7 cellular contexts compared by ENCODE assay signal in the genomic region with DNA sequence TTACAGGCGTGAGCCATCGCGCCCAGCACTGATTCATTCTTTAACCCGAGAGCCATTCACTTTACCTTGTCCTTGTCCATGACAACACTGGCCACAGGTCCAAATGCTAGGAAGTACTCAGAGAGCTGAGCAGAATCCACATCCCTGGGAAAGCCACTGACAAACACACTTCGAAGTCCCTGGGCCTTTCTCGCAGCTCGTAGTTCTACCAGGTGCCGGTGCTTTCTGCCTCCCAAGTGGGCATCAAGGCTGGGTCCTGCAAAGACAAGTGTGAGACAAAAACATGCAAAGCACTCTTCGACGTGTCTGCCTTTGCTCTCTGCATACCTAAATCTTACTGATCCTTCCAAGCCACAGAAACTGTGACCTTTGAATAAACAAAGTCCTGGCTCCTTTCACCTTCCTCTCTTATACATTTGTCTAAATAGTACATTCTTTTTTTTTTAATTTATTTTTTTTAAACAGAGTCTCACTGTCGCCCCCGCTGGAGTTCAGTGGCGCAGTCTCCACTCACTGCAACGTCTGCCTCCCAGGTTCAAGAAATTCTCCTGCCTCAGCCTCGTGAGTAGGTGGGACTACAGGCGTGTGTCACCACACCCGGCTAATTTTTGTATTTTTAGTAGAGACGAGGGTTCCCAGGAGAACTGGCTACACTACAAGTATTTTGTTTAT. TPM values are rescaled to one million over a fixed set of nuclear protein-coding genes. Genes with fewer than 3 reads are reported as not detected.
DNase-seq lines count a peak whose midpoint lies in the region; ATAC-seq and TF ChIP-seq lines count a peak whose summit lies in the region.

No MANE protein-coding gene starts in this region.

- H3K4me1 Mint-ChIP-seq in Calu3 (ENCODE audit: low read depth, unreplicated experiment): no peaks in the 10 kb centered on the region
- H3K4me1 Mint-ChIP-seq in activated naive CD8-positive, alpha-beta T cell treated with anti-CD3 and anti-CD28 coated beads, Interleukin-2, amount 50 U/mL, for 24 hours: peaks cover 59% of the 10 kb centered on the region
- peaks cover 16 to 56% (median 41%) of the 10 kb centered on the region in 4 donors for H3K4me1 Mint-ChIP-seq in naive thymus-derived CD8-positive, alpha-beta T cell

- intact Hi-C loops in Calu3 (cut with micrococcal nuclease; ENCODE audit: unreplicated experiment): no loop called here

- peaks cover 46% of the 10 kb centered on the region for H3K36me3 Mint-ChIP-seq in Calu3 (ENCODE audit: insufficient read depth, unreplicated experiment)
- peaks cover 39% of the 10 kb centered on the region for H3K36me3 Mint-ChIP-seq in activated naive CD8-positive, alpha-beta T cell treated with anti-CD3 and anti-CD28 coated beads, Interleukin-2, amount 50 U/mL, for 24 hours (ENCODE audit: low read depth)
- peaks cover 0 to 52% (median 10%) of the 10 kb centered on the region in 3 donors for H3K36me3 Mint-ChIP-seq in naive thymus-derived CD8-positive, alpha-beta T cell

- H3K27ac Mint-ChIP-seq in Calu3 (ENCODE audit: unreplicated experiment): no peak overlapping the region
- peak overlapping the region; percentile 92 for H3K27ac Mint-ChIP-seq in activated naive CD8-positive, alpha-beta T cell treated with anti-CD3 and anti-CD28 coated beads, Interleukin-2, amount 50 U/mL, for 24 hours
- peak overlapping the region in 7 of 10 donors; percentile 8 to 99 (median 79) for H3K27ac Mint-ChIP-seq in naive thymus-derived CD8-positive, alpha-beta T cell

- no peaks in the 10 kb centered on the region for H3K27me3 Mint-ChIP-seq in Calu3 (ENCODE audit: unreplicated experiment)
- H3K27me3 Mint-ChIP-seq in activated naive CD8-positive, alpha-beta T cell treated with anti-CD3 and anti-CD28 coated beads, Interleukin-2, amount 50 U/mL, for 24 hours: peaks cover 4% of the 10 kb centered on the region
- H3K27me3 Mint-ChIP-seq in naive thymus-derived CD8-positive, alpha-beta T cell: peaks cover 0 to 3% (median 0%) of the 10 kb centered on the region in 5 donors

- CTCF ChIA-PET in Calu3 (lab: Charles Lee): no interaction called here

- BruUV-seq in Calu3 (replicated peaks; lab: Mats Ljungman, UMichigan): no TSS peak

- TF ChIP-seq CTCF in Calu3 (IDR thresholded peaks at IDR 0.05; ENCODE audit: unreplicated experiment): peak; percentile 16

- no peak overlapping the region for H3K4me3 Mint-ChIP-seq in Calu3 (ENCODE audit: low read depth, unreplicated experiment)
- peak overlapping the region; percentile 96 for H3K4me3 Mint-ChIP-seq in activated naive CD8-positive, alpha-beta T cell treated with anti-CD3 and anti-CD28 coated beads, Interleukin-2, amount 50 U/mL, for 24 hours
- H3K4me3 Mint-ChIP-seq in naive thymus-derived CD8-positive, alpha-beta T cell: peak overlapping the region in 4 of 10 donors; percentile 18 to 96 (median 63)

- POLR2A ChIA-PET in naive thymus-derived CD8-positive, alpha-beta T cell (lab: Charles Lee): interaction anchor here (1.1 to 8.1 kb wide), 5 partner anchors 10 to 79 kb away, joined by 3 to 251 read pairs (median 40); a partner anchor contains a TSS

- DNase-seq in Calu3 (no peak), HT1080 (ENCODE audit: low read depth) (peak; percentile 45), NCI-H187 (lab: John Stamatoyannopoulos, UW) (no peak)
- DNase-seq in activated naive CD8-positive, alpha-beta T cell treated with anti-CD3 and anti-CD28 coated beads, Interleukin-2, amount 50 U/mL, for 24 hours: peak; percentile 29
- DNase-seq in naive thymus-derived CD8-positive, alpha-beta T cell: peak in 1 of 10 donors; percentile 13
- DNase-seq in activated effector memory CD4-positive, alpha-beta T cell treated with anti-CD3 and anti-CD28 coated beads, Interleukin-2, amount 50 U/mL, for 16 hours: no peak
- no peak for DNase-seq in effector CD4-positive, alpha-beta T cell

- H3K9me3 Mint-ChIP-seq in Calu3 (ENCODE audit: low read depth, unreplicated experiment): no peaks in the 10 kb centered on the region
- no peaks in the 10 kb centered on the region for H3K9me3 Mint-ChIP-seq in activated naive CD8-positive, alpha-beta T cell treated with anti-CD3 and anti-CD28 coated beads, Interleukin-2, amount 50 U/mL, for 24 hours
- H3K9me3 Mint-ChIP-seq in naive thymus-derived CD8-positive, alpha-beta T cell: no peaks in the 10 kb centered on the region

- ATAC-seq in activated naive CD8-positive, alpha-beta T cell treated with anti-CD3 and anti-CD28 coated beads, Interleukin-2, amount 50 U/mL, for 24 hours: no peak
- no peak for ATAC-seq in naive thymus-derived CD8-positive, alpha-beta T cell

RNA-seq across cellular contexts. Expression of a gene that starts 2.2 kb away (rescaled TPM):
- 21.9 and 26.3 TPM in 2 replicates for total RNA-seq in Calu3 (2022)
- total RNA-seq in HT1080 (2014; rRNA removed; shearing (Covaris generic)): 19.6 and 21.0 TPM in 2 replicates
- polyA plus RNA-seq in HT1080 (2015; cell fraction: cytosol; rRNA removed): 27.4 and 27.9 TPM in 2 replicates
- 89.5 and 94.7 TPM in 2 replicates for polyA plus RNA-seq in HT1080 (2015; cell fraction: nucleus; rRNA removed)
- 10 to 100 TPM; 46.4 to 50.9 TPM for total RNA-seq in naive thymus-derived CD8-positive, alpha-beta T cell
- 10 to 100 TPM; 12.8 to 24.4 (median 16.9) TPM for polyA plus RNA-seq in naive thymus-derived CD8-positive, alpha-beta T cell

RNA-seq across cellular contexts. Expression of a gene that starts 12.6 kb away (rescaled TPM):
- total RNA-seq in Calu3 (2022): 90.4 and 97.2 TPM in 2 replicates
- total RNA-seq in HT1080 (2014; rRNA removed; shearing (Covaris generic)): 179 and 193 TPM in 2 replicates
- polyA plus RNA-seq in HT1080 (2015; cell fraction: cytosol; rRNA removed): 73.0 and 73.7 TPM in 2 replicates
- 174 and 191 TPM in 2 replicates for polyA plus RNA-seq in HT1080 (2015; cell fraction: nucleus; rRNA removed)
- total RNA-seq in naive thymus-derived CD8-positive, alpha-beta T cell: 100 to 1,000 TPM; 170 to 178 TPM
- polyA plus RNA-seq in naive thymus-derived CD8-positive, alpha-beta T cell: 10 to 100 TPM; 15.8 to 32.6 (median 21.5) TPM

RNA-seq across cellular contexts. Expression of a gene that starts 15.4 kb away (rescaled TPM):
- 970 and 1,189 TPM in 2 replicates for total RNA-seq in Calu3 (2022)
- 1,970 and 1,995 TPM in 2 replicates for total RNA-seq in HT1080 (2014; rRNA removed; shearing (Covaris generic))
- polyA plus RNA-seq in HT1080 (2015; cell fraction: cytosol; rRNA removed): 2,414 and 2,444 TPM in 2 replicates
- 1,033 and 1,120 TPM in 2 replicates for polyA plus RNA-seq in HT1080 (2015; cell fraction: nucleus; rRNA removed)
- 1,000 to 10,000 TPM; 2,038 to 2,092 TPM for total RNA-seq in naive thymus-derived CD8-positive, alpha-beta T cell
- 1,000 to 10,000 TPM; 1,637 to 2,152 (median 1,960) TPM for polyA plus RNA-seq in naive thymus-derived CD8-positive, alpha-beta T cell

RNA-seq across cellular contexts. Expression of a gene that starts 23.5 kb away (rescaled TPM):
- 43.3 and 51.4 TPM in 2 replicates for total RNA-seq in Calu3 (2022)
- total RNA-seq in HT1080 (2014; rRNA removed; shearing (Covaris generic)): 27.5 and 28.7 TPM in 2 replicates
- polyA plus RNA-seq in HT1080 (2015; cell fraction: cytosol; rRNA removed): 29.9 and 34.0 TPM in 2 replicates
- polyA plus RNA-seq in HT1080 (2015; cell fraction: nucleus; rRNA removed): 148 and 162 TPM in 2 replicates
- 100 to 1,000 TPM; 251 to 255 TPM for total RNA-seq in naive thymus-derived CD8-positive, alpha-beta T cell
- polyA plus RNA-seq in naive thymus-derived CD8-positive, alpha-beta T cell: 10 to 100 TPM; 14.8 to 23.7 (median 15.7) TPM

RNA-seq across cellular contexts. Expression of a gene that starts 24.0 kb away (rescaled TPM):
- 1.6 and 2.6 TPM in 2 replicates for total RNA-seq in Calu3 (2022)
- total RNA-seq in HT1080 (2014; rRNA removed; shearing (Covaris generic)): 3.3 and 7.7 TPM in 2 replicates
- polyA plus RNA-seq in HT1080 (2015; cell fraction: cytosol; rRNA removed): 3.0 and 3.2 TPM in 2 replicates
- polyA plus RNA-seq in HT1080 (2015; cell fraction: nucleus; rRNA removed): 1.2 and 1.9 TPM in 2 replicates
- 1 to 10 TPM; 5.4 to 6.1 TPM for total RNA-seq in naive thymus-derived CD8-positive, alpha-beta T cell
- polyA plus RNA-seq in naive thymus-derived CD8-positive, alpha-beta T cell: 1 to 10 TPM in 2 of 3 donors, under 1 TPM in 1; 0.82 to 1.9 (median 1.8) TPM

Comparison
In these comparisons a context has a peak if more than half of its experiments do, and no peak if none do; other contexts are left out.
1. DNase-seq: peak in HT1080 (single experiment) and activated naive CD8-positive, alpha-beta T cell treated with anti-CD3 and anti-CD28 coated beads, Interleukin-2, amount 50 U/mL, for 24 hours (single experiment); none in Calu3 (single experiment), activated effector memory CD4-positive, alpha-beta T cell treated with anti-CD3 and anti-CD28 coated beads, Interleukin-2, amount 50 U/mL, for 16 hours (single experiment), effector CD4-positive, alpha-beta T cell (single experiment) and NCI-H187 (0 of 2).